ENCODE assay signal across 8 cellular contexts in the genomic region with DNA sequence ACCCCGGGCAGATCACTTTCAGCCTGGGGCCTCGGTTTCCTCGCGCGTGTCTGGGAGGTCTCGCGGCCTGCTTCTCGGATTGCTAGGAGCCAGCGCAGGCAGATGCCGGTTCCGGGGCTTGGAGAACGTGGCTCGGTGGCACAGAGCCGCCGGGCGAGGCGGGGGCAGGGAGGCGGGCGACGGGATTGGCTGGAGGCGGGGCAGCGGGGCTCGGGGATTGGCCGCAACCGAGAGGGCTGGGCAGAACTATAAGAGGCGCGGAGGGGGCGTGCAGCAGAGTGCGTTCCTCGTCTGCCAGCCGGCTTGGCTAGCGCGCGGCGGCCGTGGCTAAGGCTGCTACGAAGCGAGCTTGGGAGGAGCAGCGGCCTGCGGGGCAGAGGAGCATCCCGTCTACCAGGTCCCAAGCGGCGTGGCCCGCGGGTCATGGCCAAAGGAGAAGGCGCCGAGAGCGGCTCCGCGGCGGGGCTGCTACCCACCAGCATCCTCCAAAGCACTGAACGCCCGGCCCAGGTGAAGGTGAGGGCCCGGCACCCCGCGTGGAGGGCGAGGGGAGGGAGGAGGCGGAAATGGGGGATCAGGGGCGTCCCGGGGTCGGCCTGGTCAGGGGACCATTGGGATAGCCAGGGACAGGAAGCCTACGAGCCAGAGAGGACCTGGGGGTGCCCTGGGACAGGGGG. TPM values are rescaled to one million over a fixed set of nuclear protein-coding genes. Genes with fewer than 3 reads are reported as not detected.
DNase-seq lines count a peak whose midpoint lies in the region; ATAC-seq and TF ChIP-seq lines count a peak whose summit lies in the region.

Gene MFSD2A, plus strand, starts transcription at position 276 of the 677 bp plus-strand sequence. Its CDS starts 148 bp downstream, at position 424.

- ATAC-seq in HG03460 (IDR thresholded peaks at IDR 0.05; ENCODE audit: unreplicated experiment): peak; percentile 81

- peak; percentile 98 for DNase-seq in AG08396 (ENCODE audit: low spot score)
- peak; percentile 90 for DNase-seq in NCI-H69 (lab: John Stamatoyannopoulos, UW)
- peak; percentile 77 to 81 for DNase-seq in activated CD8-positive, alpha-beta memory T cell treated with anti-CD3 and anti-CD28 coated beads for 1 hour (ENCODE audit: extremely low read depth in 1 of 2, low read depth in 1 of 2)
- peak; percentile 72 for DNase-seq in effector CD8-positive, alpha-beta T cell (lab: John Stamatoyannopoulos, UW)
- DNase-seq in lung microvascular endothelial cell (ENCODE audit: low read depth in 2 of 2): peak; percentile 86 to 89
- peak; percentile 86 to 88 (median 88) for DNase-seq in stimulated activated CD4-positive, alpha-beta T cell treated with anti-CD3 and anti-CD28 coated beads, TNF-alpha, amount 100 ng/mL, for 4 hours (ENCODE audit: low read depth in 3 of 3)

- peak; percentile 90 for TF ChIP-seq POLR2A in GM19193 (IDR thresholded peaks at IDR 0.05; ENCODE audit: extremely low read depth, insufficient read depth, insufficient read length)

RNA-seq across cellular contexts. Expression of gene MFSD2A, which starts in this region (rescaled TPM):
- under 0.01 and 0.44 TPM in 2 replicates for total RNA-seq in lung microvascular endothelial cell

Comparison
In these comparisons a context has a peak if more than half of its experiments do, and no peak if none do; other contexts are left out.
1. Peak in every context shown above with its lines: DNase-seq and ATAC-seq.
2. Peak in DNase-seq in lung microvascular endothelial cell; RNA of the gene not detected or under 1 TPM.